1 cellular context compared by ENCODE assay signal in genomic region chr10:124731551-124731950, GRCh38.
TF ChIP-seq lines count a peak whose summit lies in the region.

No MANE protein-coding gene starts in this region.

TF ChIP-seq in GM23338, 12 proteins besides CTCF, POLR2A, EP300 and RAD21 (continued from another document):
- no peak for TF ChIP-seq ZNF462 (CRISPR knock-in tag; IDR thresholded peaks at IDR 0.05)
- no peak for TF ChIP-seq EZH2 (IDR thresholded peaks at IDR 0.05; ENCODE audit: low read depth, unreplicated experiment)
- no peak for TF ChIP-seq NANOG (IDR thresholded peaks at IDR 0.05; ENCODE audit: borderline replicate concordance)
- no peak for TF ChIP-seq CREB1 (CRISPR knock-in tag; IDR thresholded peaks at IDR 0.05; ENCODE audit: low read depth)
- TF ChIP-seq JUNB (IDR thresholded peaks at IDR 0.05; ENCODE audit: unreplicated experiment) = no peak
- TF ChIP-seq ETS1 (IDR thresholded peaks at IDR 0.05) = no peak
- no peak for TF ChIP-seq REST (IDR thresholded peaks at IDR 0.05; ENCODE audit: unreplicated experiment)
- TF ChIP-seq ZNF114 (CRISPR knock-in tag; IDR thresholded peaks at IDR 0.05) = no peak
- no peak for TF ChIP-seq EZH2phosphoT487 (IDR thresholded peaks at IDR 0.05; ENCODE audit: unreplicated experiment)
- TF ChIP-seq ZNF331 (CRISPR knock-in tag; IDR thresholded peaks at IDR 0.05; ENCODE audit: low read depth) = no peak
